In genomic region chr17:18447476-18448201, GRCh38 we compare ENCODE assay signal across 9 cellular contexts. TPM values are rescaled to one million over a fixed set of nuclear protein-coding genes. Genes with fewer than 3 reads are reported as not detected.
DNase-seq lines count a peak whose midpoint lies in the region; ATAC-seq and TF ChIP-seq lines count a peak whose summit lies in the region.
"Not testable (repeated sequence)": the region's sequence is repeated elsewhere in the genome, so short reads cannot be mapped to it uniquely, and the experiment has no call there.
"Had no signal": no experiment of that assay in that cellular context is flagged by ENCODE, and none has a peak within 500 bp of the region (broad histone marks: within the 10 kb centered on the region; RNA-seq: fewer than 3 reads in every experiment).

No MANE protein-coding gene starts in this region.

- DNase-seq in GM13976 (ENCODE audit: low spot score) (peak; percentile 0), coronary artery (ENCODE audit: low spot score) (peak; percentile 65), endodermal cell (peak; percentile 6), left ventricle myocardium superior (peak; percentile 24), spleen (peak; percentile 25)

- in situ Hi-C loops in GM13976 (cut with MboI; ENCODE audit: low sequenced_read_pairs, unreplicated experiment): not testable (repeated sequence)

- H3K9ac ChIP-seq in endodermal cell (ENCODE audit: extremely low read depth, low read length, poor library complexity, severe bottlenecking): not testable (repeated sequence)

- not testable (repeated sequence) for H3K36me3 ChIP-seq in endodermal cell (ENCODE audit: control insufficient read depth, insufficient read depth, low read length); spleen

- not testable (repeated sequence) for ATAC-seq in left ventricle myocardium superior

- not testable (repeated sequence) for TF ChIP-seq CTCF in GM13976 (IDR thresholded peaks at IDR 0.05; ENCODE audit: borderline replicate concordance, control extremely low read depth, extremely low read depth, insufficient read depth, missing control alignments); coronary artery (IDR thresholded peaks at IDR 0.05); endodermal cell (conservative IDR thresholded peaks at IDR 0.05); spleen (IDR thresholded peaks at IDR 0.05 in 8 of 11, conservative IDR thresholded peaks at IDR 0.05 in 3 of 11)

- not testable (repeated sequence) for H3K36me3 Mint-ChIP-seq in endodermal cell (ENCODE audit: low read depth)

- not testable (repeated sequence) for H3K4me3 Mint-ChIP-seq in endodermal cell

- not testable (repeated sequence) for H3K4me1 Mint-ChIP-seq in endodermal cell

- WGBS in endodermal cell (ENCODE audit: insufficient coverage in 1 of 2, insufficient read length in 1 of 2), 2 experiments: 100% methylated on average over 2 of the region's 9 CpGs; no CpG with 5 or more reads in 1 of the 2 experiments
- 78 to 88% (median 80%) methylated on average over 6 to 8 of the region's 9 CpGs; no CpG with 5 or more reads in 2 of the 5 donors for whole genome bisulfite sequencing in spleen, 5 donors

- H3K4me3 ChIP-seq in coronary artery; endodermal cell (ENCODE audit: low read length); spleen: not testable (repeated sequence)

- H3K9me3 Mint-ChIP-seq in endodermal cell: not testable (repeated sequence)

- H3K9me3 ChIP-seq in endodermal cell (ENCODE audit: control insufficient read depth, low read length); spleen: not testable (repeated sequence)

- not testable (repeated sequence) for H3K27me3 ChIP-seq in endodermal cell (ENCODE audit: control insufficient read depth, insufficient read depth, low read length, poor library complexity, severe bottlenecking); spleen (replicated peaks in 1 of 7)

- not testable (repeated sequence) for TF ChIP-seq POLR2A in spleen (IDR thresholded peaks at IDR 0.05)

- not testable (repeated sequence) for H3K27me3 Mint-ChIP-seq in endodermal cell (ENCODE audit: insufficient read depth)

- intact Hi-C loops in left ventricle myocardium superior (cut with micrococcal nuclease); spleen (cut with DNase I; ENCODE audit: low total_unique reads): not testable (repeated sequence)

- H3K27ac ChIP-seq in coronary artery; endodermal cell (ENCODE audit: low read depth, low read length); spleen: not testable (repeated sequence)

- not testable (repeated sequence) for H3K4me1 ChIP-seq in endodermal cell (ENCODE audit: control insufficient read depth, insufficient read depth, low read length); spleen

- H3K27ac Mint-ChIP-seq in endodermal cell: not testable (repeated sequence)

RNA-seq across cellular contexts. Expression of gene LGALS9C, which starts 28.9 kb away (rescaled TPM):
- total RNA-seq in endodermal cell: not detected
- polyA plus RNA-seq in endodermal cell (2013, experiment 1 of 2): not detected
- not detected for polyA plus RNA-seq in endodermal cell (2013, experiment 2 of 2)
- total RNA-seq in left ventricle myocardium superior: not detected
- 1 to 10 TPM in 5 of 7 donors, under 1 TPM in 2; 0.20 to 6.1 (median 2.3) TPM for total RNA-seq in spleen
- 1 to 10 TPM in 2 of 3 donors, under 1 TPM in 1; 0.59 to 2.1 (median 1.2) TPM for polyA plus RNA-seq in spleen
- total RNA-seq: A172; Caco-2; CD4-positive, alpha-beta T cell had no signal
- polyA plus RNA-seq: A549 had no signal

Comparison
In these comparisons a context has a peak if more than half of its experiments do, and no peak if none do; other contexts are left out.
1. DNase-seq: peak in every context shown above with its lines; median percentile 65 in coronary artery; 25 in spleen; 24 in left ventricle myocardium superior; 6 in endodermal cell; 0 in GM13976.